In the genomic region with DNA sequence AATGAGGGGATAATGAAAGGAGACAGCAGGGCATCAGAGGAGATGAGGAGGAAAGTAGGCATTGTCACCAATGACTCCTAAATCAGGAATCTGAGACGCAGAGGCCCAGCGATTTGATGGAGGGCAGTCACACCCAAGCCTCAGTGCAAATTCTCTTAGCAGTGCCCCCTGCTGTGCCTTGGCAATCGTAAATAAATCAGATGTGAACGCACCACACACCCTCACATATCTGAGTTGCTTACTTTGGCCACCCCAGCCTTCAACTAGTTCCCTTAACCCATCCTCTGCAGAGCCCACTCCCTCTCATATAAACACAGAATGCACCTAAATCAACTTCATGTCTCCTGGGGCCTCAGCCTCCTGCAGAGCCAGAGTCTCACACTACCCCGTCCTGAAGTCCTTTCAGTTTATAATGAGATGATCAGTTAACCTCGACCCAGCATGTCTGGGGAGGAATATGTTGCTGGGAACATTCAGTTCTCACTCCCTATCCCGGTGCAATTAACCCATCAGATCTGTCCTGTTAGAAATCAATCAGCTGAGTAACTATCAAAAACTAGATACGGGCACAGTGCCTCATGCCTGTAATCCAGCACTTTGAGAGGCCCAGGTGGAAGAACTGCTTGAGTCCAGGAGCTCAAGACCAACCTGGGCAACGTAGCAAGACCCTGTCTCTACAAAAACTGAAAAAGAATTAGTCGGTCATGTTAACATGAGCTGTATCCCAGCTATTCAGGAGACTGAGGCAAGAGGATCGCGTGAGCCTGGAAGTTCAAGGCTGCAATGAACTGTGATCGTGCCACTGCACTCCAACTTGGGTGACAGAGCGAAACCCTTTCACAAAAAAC, we compare ENCODE assay signal across 16 cellular contexts.
DNase-seq lines count a peak whose midpoint lies in the region; ATAC-seq, FAIRE-seq and TF ChIP-seq lines count a peak whose summit lies in the region.
"Had no signal": no experiment of that assay in that cellular context is flagged by ENCODE, and none has a peak within 500 bp of the region (broad histone marks: within the 10 kb centered on the region; RNA-seq: fewer than 3 reads in every experiment).

No MANE protein-coding gene starts in this region.

- H3K27me3 ChIP-seq in mesendoderm (ENCODE audit: insufficient read depth, low read length, poor library complexity), result no peaks in the 10 kb centered on the region
- H3K27me3 ChIP-seq: ovary had no signal

- H3K36me3 ChIP-seq in mesendoderm (ENCODE audit: control insufficient read depth, insufficient read depth, low read length), result no peaks in the 10 kb centered on the region
- H3K36me3 ChIP-seq: ovary had no signal

- H3K9ac ChIP-seq in mesendoderm (ENCODE audit: low read length), result no peak overlapping the region

- DNase-seq in D721Med (ENCODE audit: insufficient read length, low spot score) (no peak), HT1080 (ENCODE audit: low read depth) (peak; percentile 7), SW480 (ENCODE audit: low spot score) (peak; percentile 5), mesendoderm (peak; percentile 66), posterior vena cava (ENCODE audit: low spot score) (no peak)
- DNase-seq in stimulated activated naive CD8-positive, alpha-beta T cell treated with anti-CD3 and anti-CD28 coated beads, Interleukin-15, amount 100 ng/mL, for 72 hours, result no peak
- DNase-seq: activated CD8-positive, alpha-beta memory T cell treated with anti-CD3 and anti-CD28 coated beads, Interleukin-2, amount 50 U/mL, for 4 hours; Calu3; left ventricle myocardium superior; NCI-H2227 treated with DMSO at 0.1 percent for 48 hours; ovary; stimulated activated CD4-positive, alpha-beta T cell treated with anti-CD3 and anti-CD28 coated beads, Interleukin-4, amount 100 ng/mL, for 24 hours had no signal

- no peak overlapping the region for H4K8ac ChIP-seq in mesendoderm (ENCODE audit: low read depth, low read length)

- H3K18ac ChIP-seq in mesendoderm (ENCODE audit: low read length), result no peak overlapping the region

- no peak overlapping the region for H3K4me3 Mint-ChIP-seq in stimulated activated naive CD8-positive, alpha-beta T cell treated with anti-CD3 and anti-CD28 coated beads, Interleukin-15, amount 100 ng/mL, for 72 hours
- H3K4me3 Mint-ChIP-seq: central memory CD8-positive, alpha-beta T cell had no signal

- no peak overlapping the region for H2BK5ac ChIP-seq in mesendoderm (ENCODE audit: low read length)

- peaks cover 0 to 9% of the 10 kb centered on the region in 2 donors for H3K9me3 Mint-ChIP-seq in stimulated activated naive CD8-positive, alpha-beta T cell treated with anti-CD3 and anti-CD28 coated beads, Interleukin-15, amount 100 ng/mL, for 72 hours
- H3K9me3 Mint-ChIP-seq: central memory CD8-positive, alpha-beta T cell had no signal

- intact Hi-C loops in posterior vena cava (cut with DNase I), result no loop called here

- H3K79me2 ChIP-seq in mesendoderm (ENCODE audit: control insufficient read depth, insufficient read depth, low read length), result no peaks in the 10 kb centered on the region

- H3K4me1 ChIP-seq in mesendoderm (ENCODE audit: control insufficient read depth, low read depth, low read length), result peaks cover 2% of the 10 kb centered on the region

- no peak overlapping the region for H3K27ac Mint-ChIP-seq in stimulated activated naive CD8-positive, alpha-beta T cell treated with anti-CD3 and anti-CD28 coated beads, Interleukin-15, amount 100 ng/mL, for 72 hours

- H3K4me1 Mint-ChIP-seq in stimulated activated naive CD8-positive, alpha-beta T cell treated with anti-CD3 and anti-CD28 coated beads, Interleukin-15, amount 100 ng/mL, for 72 hours, result peaks cover 9% of the 10 kb centered on the region

- no peak for ATAC-seq in GM21825 (IDR thresholded peaks at IDR 0.05; ENCODE audit: unreplicated experiment)
- no peak for ATAC-seq in stimulated activated naive CD8-positive, alpha-beta T cell treated with anti-CD3 and anti-CD28 coated beads, Interleukin-15, amount 100 ng/mL, for 72 hours
- ATAC-seq in GM19324 (IDR thresholded peaks at IDR 0.05; ENCODE audit: low FRiP score, unreplicated experiment), result no peak
- ATAC-seq: left ventricle myocardium superior had no signal

- no peak overlapping the region for H3K4ac ChIP-seq in mesendoderm (ENCODE audit: low read depth, low read length)

- no peak overlapping the region for H2BK120ac ChIP-seq in mesendoderm (ENCODE audit: low read depth, low read length)

- WGBS in mesendoderm (ENCODE audit: extremely low coverage, insufficient coverage, low lambda C conversion rate), result no CpG with 5 or more reads among the region's 14 CpGs

- no peak overlapping the region for H3K4me2 ChIP-seq in mesendoderm (ENCODE audit: low read length)

- FAIRE-seq in D721Med (lab: Jason Lieb, UNC), result no peak
- FAIRE-seq: GM12892 had no signal

- H2BK15ac ChIP-seq in mesendoderm (replicated peaks; ENCODE audit: low read depth), result no peak overlapping the region

- H3K4me3 ChIP-seq in mesendoderm (ENCODE audit: low read length), result no peak overlapping the region
- H3K4me3 ChIP-seq: ovary had no signal

- no peak overlapping the region for H3K27ac ChIP-seq in mesendoderm (ENCODE audit: low read depth, low read length)
- H3K27ac ChIP-seq: ovary had no signal

- no peak overlapping the region for H4K5ac ChIP-seq in mesendoderm (ENCODE audit: low read length)

- H2AK5ac ChIP-seq in mesendoderm (ENCODE audit: low read length), result no peak overlapping the region

- no peaks in the 10 kb centered on the region for H3K79me1 ChIP-seq in mesendoderm (ENCODE audit: low read length)

- peak; percentile 17 for TF ChIP-seq CTCF in D721Med (IDR thresholded peaks at IDR 0.05; ENCODE audit: insufficient read depth, missing control alignments)

- no peaks in the 10 kb centered on the region for H3K27me3 Mint-ChIP-seq in stimulated activated naive CD8-positive, alpha-beta T cell treated with anti-CD3 and anti-CD28 coated beads, Interleukin-15, amount 100 ng/mL, for 72 hours
- H3K27me3 Mint-ChIP-seq: central memory CD8-positive, alpha-beta T cell had no signal

- no peak overlapping the region for H3K56ac ChIP-seq in mesendoderm (ENCODE audit: low read length)

- peak overlapping the region; percentile 50 for H3K23ac ChIP-seq in mesendoderm (ENCODE audit: low read length)

Comparison
In these comparisons a context has a peak if more than half of its experiments do, and no peak if none do; other contexts are left out.
1. DNase-seq: peak in HT1080 (single experiment), SW480 (single experiment) and mesendoderm (single experiment); none in D721Med (single experiment), stimulated activated naive CD8-positive, alpha-beta T cell treated with anti-CD3 and anti-CD28 coated beads, Interleukin-15, amount 100 ng/mL, for 72 hours (0 of 2) and posterior vena cava (single experiment).